Comparison of ENCODE assay signal across 1 cellular context in genomic region chr6:2971420-2972218, GRCh38.
A peak's percentile ranks its signal among the peaks of the same experiment; 100 is the strongest.
TF ChIP-seq lines count a peak whose summit lies in the region.

Gene SERPINB6, minus strand, starts transcription at chr6:2971567. Its CDS starts 12,235 bp downstream, at chr6:2959332.

TF ChIP-seq in SK-N-SH, 30 proteins besides CTCF, POLR2A, EP300 and RAD21 (continued from another document):
- TF ChIP-seq PBX3 (IDR thresholded peaks at IDR 0.05) (no peak), EZH2phosphoT487 (IDR thresholded peaks at IDR 0.05; ENCODE audit: borderline replicate concordance, low read depth) (no peak), CHD2 (IDR thresholded peaks at IDR 0.05; ENCODE audit: low read length, partially characterized antibody) (no peak), TEAD4 (IDR thresholded peaks at IDR 0.05; ENCODE audit: borderline replicate concordance, insufficient read depth) (no peak), RCOR1 (IDR thresholded peaks at IDR 0.05; ENCODE audit: low read length) (no peak; the same call in 1 of the 2 replicates), USF1 (IDR thresholded peaks at IDR 0.05; ENCODE audit: borderline replicate concordance, low read depth) (no peak), TAF1 (IDR thresholded peaks at IDR 0.05; ENCODE audit: borderline replicate concordance, low read depth, low read length) (0 out of 2 replicates have a peak, but pooled peaks have one; percentile 19)
TF ChIP-seq in SK-N-SH: peak in this region for 8.
